In genomic region chr7:24881622-24882021, GRCh38 we compare ENCODE assay signal across 1 cellular context.
TF ChIP-seq lines count a peak whose summit lies in the region.

No MANE protein-coding gene starts in this region.

TF ChIP-seq in K562, 482 proteins besides CTCF, POLR2A, EP300 and RAD21 (continued from another document):
- no peak for TF ChIP-seq FOXO4 (CRISPR knock-in tag; IDR thresholded peaks at IDR 0.05)
- TF ChIP-seq MEF2D (tag; conservative IDR thresholded peaks at IDR 0.05; ENCODE audit: low read depth) = no peak
- TF ChIP-seq, protein P1, sequence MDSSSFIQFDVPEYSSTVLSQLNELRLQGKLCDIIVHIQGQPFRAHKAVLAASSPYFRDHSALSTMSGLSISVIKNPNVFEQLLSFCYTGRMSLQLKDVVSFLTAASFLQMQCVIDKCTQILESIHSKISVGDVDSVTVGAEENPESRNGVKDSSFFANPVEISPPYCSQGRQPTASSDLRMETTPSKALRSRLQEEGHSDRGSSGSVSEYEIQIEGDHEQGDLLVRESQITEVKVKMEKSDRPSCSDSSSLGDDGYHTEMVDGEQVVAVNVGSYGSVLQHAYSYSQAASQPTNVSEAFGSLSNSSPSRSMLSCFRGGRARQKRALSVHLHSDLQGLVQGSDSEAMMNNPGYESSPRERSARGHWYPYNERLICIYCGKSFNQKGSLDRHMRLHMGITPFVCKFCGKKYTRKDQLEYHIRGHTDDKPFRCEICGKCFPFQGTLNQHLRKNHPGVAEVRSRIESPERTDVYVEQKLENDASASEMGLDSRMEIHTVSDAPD (CRISPR knock-in tag; IDR thresholded peaks at IDR 0.05) = no peak
- TF ChIP-seq BCOR (IDR thresholded peaks at IDR 0.05) = no peak
- TF ChIP-seq ELF2 (CRISPR knock-in tag; IDR thresholded peaks at IDR 0.05) = no peak
- no peak for TF ChIP-seq CC2D1A (IDR thresholded peaks at IDR 0.05)
- no peak for TF ChIP-seq BCLAF1 (IDR thresholded peaks at IDR 0.05; ENCODE audit: borderline replicate concordance in 1 of 2, control insufficient read depth in 1 of 2, low read depth in 2 of 2, low read length in 1 of 2)
- TF ChIP-seq PHB (CRISPR knock-in tag; IDR thresholded peaks at IDR 0.05) = no peak
- no peak for TF ChIP-seq POLR2B (IDR thresholded peaks at IDR 0.05; ENCODE audit: low read depth, partially characterized antibody)
- no peak for TF ChIP-seq KLF13 (tag; IDR thresholded peaks at IDR 0.05; ENCODE audit: borderline replicate concordance, low read depth)
